Comparison of ENCODE assay signal across 1 cellular context in genomic region chr7:128035712-128036111, GRCh38.
TF ChIP-seq lines count a peak whose summit lies in the region.

No MANE protein-coding gene starts in this region.

TF ChIP-seq in HEK293, 187 proteins besides CTCF, POLR2A, EP300 and RAD21 (continued from another document):
- no peak for TF ChIP-seq ZSCAN5A (tag by site-specific recombination; IDR thresholded peaks at IDR 0.05)
- peak; percentile 83 for TF ChIP-seq ZNF600 (tag by site-specific recombination; IDR thresholded peaks at IDR 0.05)
- TF ChIP-seq MZF1 (tag by site-specific recombination; IDR thresholded peaks at IDR 0.05; ENCODE audit: borderline replicate concordance) = peak; percentile 22; the same call in 1 of the 2 replicates
- TF ChIP-seq ZSCAN30 (tag by site-specific recombination; IDR thresholded peaks at IDR 0.05) = peak; percentile 72; the same call in 1 of the 2 replicates
- TF ChIP-seq ZNF362 (tag by site-specific recombination; IDR thresholded peaks at IDR 0.05) = no peak
- no peak for TF ChIP-seq KLF1 (tag by site-specific recombination; IDR thresholded peaks at IDR 0.05)
- TF ChIP-seq ZNF223 (tag by site-specific recombination; IDR thresholded peaks at IDR 0.05) = no peak
- no peak for TF ChIP-seq ZNF16 (tag by site-specific recombination; IDR thresholded peaks at IDR 0.05; ENCODE audit: low read depth)
- 0 out of 2 replicates have a peak, but pooled peaks have one; percentile 20 for TF ChIP-seq ZBTB17 (tag by site-specific recombination; IDR thresholded peaks at IDR 0.05)
- TF ChIP-seq FEZF1 (tag by site-specific recombination; IDR thresholded peaks at IDR 0.05) = no peak
